ENCODE assay signal across 23 cellular contexts in genomic region chr19:979318-979741, GRCh38. TPM values are rescaled to one million over a fixed set of nuclear protein-coding genes. Genes with fewer than 3 reads are reported as not detected.
DNase-seq lines count a peak whose midpoint lies in the region; ATAC-seq and TF ChIP-seq lines count a peak whose summit lies in the region.
"Had no signal": no experiment of that assay in that cellular context is flagged by ENCODE, and none has a peak within 500 bp of the region (broad histone marks: within the 10 kb centered on the region; RNA-seq: fewer than 3 reads in every experiment).

No MANE protein-coding gene starts in this region.

- H3K36me3 ChIP-seq in BE2C (no peaks in the 10 kb centered on the region), HUES48 (ENCODE audit: control insufficient read depth, insufficient read depth, low read length) (no peaks in the 10 kb centered on the region)

- peak overlapping the region; percentile 37 for H3K27ac ChIP-seq in HUES48 (ENCODE audit: low read depth, low read length)
- H3K27ac ChIP-seq: BLaER1 treated with 17β-estradiol and CSF1 and Interleukin-3, amounts not matched to agents 10 nM and 100 nM had no signal

- H3K4me1 ChIP-seq in BE2C, result no peaks in the 10 kb centered on the region
- peaks cover 7% of the 10 kb centered on the region; the same call in 1 of the 2 replicates for H3K4me1 ChIP-seq in HUES48 (ENCODE audit: control insufficient read depth, insufficient read depth, low read length)

- H3K27me3 ChIP-seq in BE2C (no peaks in the 10 kb centered on the region), HUES48 (ENCODE audit: control insufficient read depth, insufficient read depth, low read length) (no peaks in the 10 kb centered on the region)
- H3K27me3 ChIP-seq: BLaER1 treated with 17β-estradiol and CSF1 and Interleukin-3, amounts not matched to agents 10 nM and 100 nM had no signal

- H3K4me3 ChIP-seq in BE2C (ENCODE audit: low read depth, low read length) (no peak overlapping the region), HUES48 (ENCODE audit: low read depth, low read length) (no peak overlapping the region)
- H3K4me3 ChIP-seq: BLaER1 treated with 17β-estradiol and CSF1 and Interleukin-3, amounts not matched to agents 10 nM and 100 nM had no signal

- ATAC-seq in HG03045 (IDR thresholded peaks at IDR 0.05; ENCODE audit: unreplicated experiment), result no peak
- ATAC-seq: activated T-helper 17 cell treated with anti-CD3 and anti-CD28 coated beads, Interleukin-2, amount 50 U/mL, for 72 hours had no signal

- H3K9me3 ChIP-seq in BE2C, result no peaks in the 10 kb centered on the region
- H3K9me3 ChIP-seq in HUES48 (ENCODE audit: control insufficient read depth, insufficient read depth, low read length), result no peaks in the 10 kb centered on the region
- H3K9me3 ChIP-seq: BLaER1 treated with 17β-estradiol and CSF1 and Interleukin-3, amounts not matched to agents 10 nM and 100 nM had no signal

- DNase-seq in BE2C (peak; percentile 9), left kidney (ENCODE audit: low read depth, low spot score) (peak; percentile 73), NCI-H748 treated with DMSO at 0.1 percent for 48 hours (lab: John Stamatoyannopoulos, UW) (no peak), iPS-NIHi11 (ENCODE audit: low spot score) (no peak)
- DNase-seq: activated CD4-positive, alpha-beta T cell treated with anti-CD3 and anti-CD28 coated beads for 48 hours; activated naive CD8-positive, alpha-beta T cell treated with anti-CD3 and anti-CD28 coated beads, Interleukin-2, amount 10 ng/mL, durations not matched to agents 7 days and 5 days; cortex of kidney; hippocampal formation; midbrain; MM.1S; NCI-H1436 treated with DMSO at 0.1 percent for 48 hours; NCI-H2171 treated with DMSO at 0.1 percent for 48 hours; NCI-H526 treated with DMSO at 0.1 percent for 48 hours; OCI-M1; Right ventricle myocardium superior; small intestine; stimulated activated CD4-positive, alpha-beta T cell treated with anti-CD3 and anti-CD28 coated beads, Interleukin-4, amount 100 ng/mL, for 4 hours; SW 1271 had no signal

- H3K9ac ChIP-seq in HUES48 (ENCODE audit: low read depth, low read length), result no peak overlapping the region
- H3K9ac ChIP-seq: BLaER1 treated with 17β-estradiol and CSF1 and Interleukin-3, amounts not matched to agents 10 nM and 100 nM had no signal

- no peak for TF ChIP-seq CTCF in BE2C (IDR thresholded peaks at IDR 0.05; ENCODE audit: low read depth, low read length)

RNA-seq across cellular contexts. Expression of gene WDR18, which starts 4.8 kb away (rescaled TPM):
- 247 TPM for polyA plus RNA-seq in BE2C (2012; ENCODE audit: insufficient read depth, insufficient read length, low read depth)

RNA-seq across cellular contexts. Expression of gene GRIN3B, which starts 20.9 kb away (rescaled TPM):
- polyA plus RNA-seq in BE2C (2012; ENCODE audit: insufficient read depth, insufficient read length, low read depth), result 0.26 TPM

RNA-seq across cellular contexts. Expression of gene TMEM259, which starts 41.6 kb away (rescaled TPM):
- polyA plus RNA-seq in BE2C (2012; ENCODE audit: insufficient read depth, insufficient read length, low read depth), result 687 TPM

RNA-seq across cellular contexts. Expression of gene RNU6-2, which starts 42.0 kb away (rescaled TPM):
- not detected for polyA plus RNA-seq in BE2C (2012; ENCODE audit: insufficient read depth, insufficient read length, low read depth)
- polyA plus RNA-seq: small intestine, urinary bladder had no signal

RNA-seq across cellular contexts. Expression of gene CNN2, which starts 47.1 kb away (rescaled TPM):
- polyA plus RNA-seq in BE2C (2012; ENCODE audit: insufficient read depth, insufficient read length, low read depth), result 3.0 TPM

Comparison
In these comparisons a context has a peak if more than half of its experiments do, and no peak if none do; other contexts are left out.
1. DNase-seq: peak in BE2C (single experiment) and left kidney (single experiment); none in NCI-H748 treated with DMSO at 0.1 percent for 48 hours (single experiment) and iPS-NIHi11 (single experiment).